14 cellular contexts compared by ENCODE assay signal in genomic region chr18:13405305-13406038, GRCh38.
DNase-seq lines count a peak whose midpoint lies in the region; ATAC-seq, FAIRE-seq and TF ChIP-seq lines count a peak whose summit lies in the region.
"Had no signal": no experiment of that assay in that cellular context is flagged by ENCODE, and none has a peak within 500 bp of the region (broad histone marks: within the 10 kb centered on the region; RNA-seq: fewer than 3 reads in every experiment).

No MANE protein-coding gene starts in this region.

- H2AFZ ChIP-seq in DND-41 (ENCODE audit: low read depth, low read length): no peak overlapping the region

- 0 out of 3 replicates have a peak, but pooled peaks have one; percentile 26 for ATAC-seq in DND-41 (ENCODE audit: insufficient read depth, low read depth)
- ATAC-seq in WTC11: 0 out of 2 replicates have a peak, but pooled peaks have one; percentile 16
- no peak for ATAC-seq in activated naive CD4-positive, alpha-beta T cell treated with anti-CD3 and anti-CD28 coated beads, Interleukin-2, amount 50 U/mL, for 72 hours
- no peak for ATAC-seq in activated T-cell treated with anti-CD3 and anti-CD28 coated beads, Interleukin-2, amount 50 U/mL, for 72 hours (replicated peaks in 1 of 2)
- ATAC-seq: HCT116 had no signal

- DNase-seq in activated effector memory CD4-positive, alpha-beta T cell treated with anti-CD3 and anti-CD28 coated beads, Interleukin-2, amount 50 U/mL, for 16 hours: peak; percentile 28
- no peak for DNase-seq in activated effector memory CD4-positive, alpha-beta T cell treated with Interleukin-2 at 50 U/mL for 16 hours
- no peak for DNase-seq in DND-41
- DNase-seq in WTC11 (ENCODE audit: low spot score): no peak
- peak; percentile 48 for DNase-seq in small intestine
- no peak for DNase-seq in activated naive CD4-positive, alpha-beta T cell treated with anti-CD3 and anti-CD28 coated beads, Interleukin-2, amount 50 U/mL, for 72 hours (ENCODE audit: low spot score in 2 of 2)
- DNase-seq in activated T-cell treated with anti-CD3 and anti-CD28 coated beads, Interleukin-2, amount 50 U/mL, for 72 hours: no peak
- DNase-seq: ACHN; CD4-positive, CD25-positive, alpha-beta regulatory T cell; DMS53 had no signal

- CTCF ChIA-PET in WTC11 (lab: Charles Lee): no interaction called here

- 81 to 92% (median 85%) methylated on average over 17 of the region's 17 CpGs for WGBS in small intestine, 3 donors

- no peaks in the 10 kb centered on the region; the same call in 1 of the 2 replicates for H4K20me1 ChIP-seq in DND-41 (ENCODE audit: insufficient read depth, low read length)

- H3K4me1 ChIP-seq in DND-41 (ENCODE audit: insufficient read depth, low read length): no peaks in the 10 kb centered on the region
- peaks cover 0 to 5% of the 10 kb centered on the region in 2 donors for H3K4me1 ChIP-seq in small intestine (ENCODE audit: control insufficient read depth in 2 of 2, insufficient read depth in 1 of 2, low read depth in 1 of 2, low read length in 1 of 2)

- H3K27ac ChIP-seq in DND-41 (ENCODE audit: low read length): peak overlapping the region; percentile 4; the same call in 1 of the 2 replicates
- no peak overlapping the region for H3K27ac ChIP-seq in small intestine (ENCODE audit: low read depth in 1 of 2, low read length in 1 of 2)
- H3K27ac ChIP-seq: HL-60 had no signal

- H3K36me3 ChIP-seq in DND-41 (ENCODE audit: insufficient read depth, low read length) (peaks cover 9% of the 10 kb centered on the region; the same call in 1 of the 2 replicates), small intestine (ENCODE audit: control insufficient read depth in 2 of 2, insufficient read depth in 2 of 2, low read length in 2 of 2) (no peaks in the 10 kb centered on the region)

- H3K27me3 ChIP-seq in DND-41 (ENCODE audit: insufficient read depth, low read length, poor library complexity) (no peaks in the 10 kb centered on the region), small intestine (ENCODE audit: control insufficient read depth in 2 of 2, insufficient read depth in 2 of 2, low read length in 2 of 2) (no peaks in the 10 kb centered on the region)
- H3K27me3 ChIP-seq: BLaER1 treated with 17β-estradiol and CSF1 and Interleukin-3, amounts not matched to agents 10 nM and 100 nM had no signal

- H3K4me2 ChIP-seq in DND-41 (ENCODE audit: insufficient read depth, low read length): no peak overlapping the region
- H3K4me2 ChIP-seq: BLaER1 treated with 17β-estradiol and CSF1 and Interleukin-3, amounts not matched to agents 10 nM and 100 nM had no signal

- no peaks in the 10 kb centered on the region for H3K36me3 Mint-ChIP-seq in WTC11
- H3K36me3 Mint-ChIP-seq in activated naive CD4-positive, alpha-beta T cell treated with anti-CD3 and anti-CD28 coated beads, Interleukin-2, amount 50 U/mL, for 72 hours: no peaks in the 10 kb centered on the region
- peaks cover 2 to 5% of the 10 kb centered on the region in 2 donors for H3K36me3 Mint-ChIP-seq in activated T-cell treated with anti-CD3 and anti-CD28 coated beads, Interleukin-2, amount 50 U/mL, for 72 hours (ENCODE audit: insufficient read depth in 2 of 2)

- H3K27me3 Mint-ChIP-seq in WTC11 (ENCODE audit: low read depth): no peaks in the 10 kb centered on the region
- H3K27me3 Mint-ChIP-seq in activated T-cell treated with anti-CD3 and anti-CD28 coated beads, Interleukin-2, amount 50 U/mL, for 72 hours (ENCODE audit: low read depth): no peaks in the 10 kb centered on the region
- H3K27me3 Mint-ChIP-seq: CD4-positive, CD25-positive, alpha-beta regulatory T cell had no signal

- no peak overlapping the region for H3K4me3 Mint-ChIP-seq in WTC11
- H3K4me3 Mint-ChIP-seq in activated T-cell treated with anti-CD3 and anti-CD28 coated beads, Interleukin-2, amount 50 U/mL, for 72 hours: no peak overlapping the region
- H3K4me3 Mint-ChIP-seq: CD4-positive, CD25-positive, alpha-beta regulatory T cell had no signal

- TF ChIP-seq CTCF in DND-41 (IDR thresholded peaks at IDR 0.05; ENCODE audit: borderline replicate concordance, extremely low read depth, low read length, poor library complexity, severe bottlenecking): no peak
- no peak for TF ChIP-seq CTCF in WTC11 (IDR thresholded peaks at IDR 0.05)

- H3K9me3 ChIP-seq in DND-41 (ENCODE audit: insufficient read depth, low read length, severe bottlenecking) (no peaks in the 10 kb centered on the region), small intestine (ENCODE audit: control insufficient read depth, low read depth) (no peaks in the 10 kb centered on the region)

- no peak overlapping the region for H3K27ac Mint-ChIP-seq in WTC11
- no peak overlapping the region for H3K27ac Mint-ChIP-seq in activated naive CD4-positive, alpha-beta T cell treated with anti-CD3 and anti-CD28 coated beads, Interleukin-2, amount 50 U/mL, for 72 hours
- no peak overlapping the region for H3K27ac Mint-ChIP-seq in activated T-cell treated with anti-CD3 and anti-CD28 coated beads, Interleukin-2, amount 50 U/mL, for 72 hours

- H3K4me1 Mint-ChIP-seq in WTC11: 0 out of 2 replicates have a peak, but pooled peaks cover 3% of the 10 kb centered on the region
- H3K4me1 Mint-ChIP-seq in activated T-cell treated with anti-CD3 and anti-CD28 coated beads, Interleukin-2, amount 50 U/mL, for 72 hours (ENCODE audit: low read depth): peaks cover 20% of the 10 kb centered on the region

- no peak for FAIRE-seq in small intestine (lab: Jason Lieb, UNC)
- FAIRE-seq: H54 had no signal

- H3K4me3 ChIP-seq in DND-41 (ENCODE audit: low read depth in 1 of 2, low read length in 2 of 2) (no peak overlapping the region), small intestine (ENCODE audit: low read depth in 1 of 2, low read length in 2 of 2) (no peak overlapping the region)
- H3K4me3 ChIP-seq: BLaER1 treated with 17β-estradiol and CSF1 and Interleukin-3, amounts not matched to agents 10 nM and 100 nM had no signal

- H3K9ac ChIP-seq in DND-41 (ENCODE audit: low read depth, low read length): no peak overlapping the region
- H3K9ac ChIP-seq: BLaER1 treated with 17β-estradiol and CSF1 and Interleukin-3, amounts not matched to agents 10 nM and 100 nM had no signal

- no peaks in the 10 kb centered on the region for H3K79me2 ChIP-seq in DND-41 (ENCODE audit: insufficient read depth, low read length)

- H3K9me3 Mint-ChIP-seq in WTC11: no peaks in the 10 kb centered on the region
- H3K9me3 Mint-ChIP-seq in activated naive CD4-positive, alpha-beta T cell treated with anti-CD3 and anti-CD28 coated beads, Interleukin-2, amount 50 U/mL, for 72 hours: no peaks in the 10 kb centered on the region
- H3K9me3 Mint-ChIP-seq in activated T-cell treated with anti-CD3 and anti-CD28 coated beads, Interleukin-2, amount 50 U/mL, for 72 hours: no peaks in the 10 kb centered on the region

- POLR2A ChIA-PET in WTC11 (lab: Charles Lee): no interaction called here

TF ChIP-seq in WTC11, 78 proteins besides CTCF, POLR2A, EP300 and RAD21:
- TF ChIP-seq MAX (CRISPR knock-in tag; IDR thresholded peaks at IDR 0.05): no peak

Comparison
In these comparisons a context has a peak if more than half of its experiments do, and no peak if none do; other contexts are left out.
1. DNase-seq: peak in activated effector memory CD4-positive, alpha-beta T cell treated with anti-CD3 and anti-CD28 coated beads, Interleukin-2, amount 50 U/mL, for 16 hours (single experiment) and small intestine (single experiment); none in activated effector memory CD4-positive, alpha-beta T cell treated with Interleukin-2 at 50 U/mL for 16 hours (single experiment), DND-41 (single experiment), WTC11 (single experiment), activated naive CD4-positive, alpha-beta T cell treated with anti-CD3 and anti-CD28 coated beads, Interleukin-2, amount 50 U/mL, for 72 hours (0 of 2) and activated T-cell treated with anti-CD3 and anti-CD28 coated beads, Interleukin-2, amount 50 U/mL, for 72 hours (0 of 2).
2. ATAC-seq: peak in DND-41 (single experiment) and WTC11 (single experiment); none in activated naive CD4-positive, alpha-beta T cell treated with anti-CD3 and anti-CD28 coated beads, Interleukin-2, amount 50 U/mL, for 72 hours (0 of 2) and activated T-cell treated with anti-CD3 and anti-CD28 coated beads, Interleukin-2, amount 50 U/mL, for 72 hours (0 of 2).